ENCODE assay signal across 17 cellular contexts in the genomic region with DNA sequence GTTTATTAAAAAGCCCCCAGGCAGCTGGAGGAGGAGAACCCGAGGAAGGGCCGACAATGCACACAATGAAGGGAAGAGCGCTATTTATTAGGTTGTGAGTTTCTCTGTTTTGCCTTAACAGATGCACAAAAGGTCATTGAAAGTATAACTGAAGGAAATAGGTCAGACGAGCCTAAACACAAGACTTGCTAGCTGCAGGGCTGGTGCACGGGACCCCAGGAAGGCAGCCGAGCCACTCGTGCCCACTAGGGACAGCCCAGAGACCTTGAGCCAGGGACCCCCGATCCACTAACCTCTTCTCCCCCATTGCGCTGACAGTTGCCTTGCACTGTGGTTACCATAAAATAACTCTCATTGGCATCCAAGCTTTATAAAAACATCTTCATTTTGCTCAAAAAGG. TPM values are rescaled to one million over a fixed set of nuclear protein-coding genes. Genes with fewer than 3 reads are reported as not detected.
A peak's percentile ranks its signal among the peaks of the same experiment; 100 is the strongest.
DNase-seq lines count a peak whose midpoint lies in the region; ATAC-seq and TF ChIP-seq lines count a peak whose summit lies in the region.
"Had no signal": no experiment of that assay in that cellular context is flagged by ENCODE, and none has a peak within 500 bp of the region (broad histone marks: within the 10 kb centered on the region; RNA-seq: fewer than 3 reads in every experiment).

No MANE protein-coding gene starts in this region.

- no peaks in the 10 kb centered on the region for H3K27me3 Mint-ChIP-seq in CD4-positive, alpha-beta T cell
- H3K27me3 Mint-ChIP-seq in activated naive CD8-positive, alpha-beta T cell treated with anti-CD3 and anti-CD28 coated beads, Interleukin-2, amount 50 U/mL, for 24 hours = no peaks in the 10 kb centered on the region
- peaks cover 3% of the 10 kb centered on the region for H3K27me3 Mint-ChIP-seq in neural progenitor cell (ENCODE audit: insufficient read depth, low read depth)

- peaks cover 16% of the 10 kb centered on the region for H3K4me1 Mint-ChIP-seq in CD4-positive, alpha-beta T cell (ENCODE audit: low read depth)
- H3K4me1 Mint-ChIP-seq in activated naive CD8-positive, alpha-beta T cell treated with anti-CD3 and anti-CD28 coated beads, Interleukin-2, amount 50 U/mL, for 24 hours = peaks cover 11% of the 10 kb centered on the region
- H3K4me1 Mint-ChIP-seq in neural progenitor cell = peaks cover 37% of the 10 kb centered on the region

- H3K9ac ChIP-seq in neural progenitor cell = no peak overlapping the region

- peaks cover 84% of the 10 kb centered on the region for H3K36me3 Mint-ChIP-seq in CD4-positive, alpha-beta T cell (ENCODE audit: low read depth)
- H3K36me3 Mint-ChIP-seq in activated naive CD8-positive, alpha-beta T cell treated with anti-CD3 and anti-CD28 coated beads, Interleukin-2, amount 50 U/mL, for 24 hours (ENCODE audit: low read depth) = peaks cover 62% of the 10 kb centered on the region
- H3K36me3 Mint-ChIP-seq in neural progenitor cell = peaks cover 41% of the 10 kb centered on the region

- DNase-seq in CD4-positive, alpha-beta T cell = no peak
- DNase-seq in activated naive CD8-positive, alpha-beta T cell treated with anti-CD3 and anti-CD28 coated beads, Interleukin-2, amount 50 U/mL, for 24 hours = no peak
- DNase-seq in neural progenitor cell (ENCODE audit: low spot score) (no peak), NCI-H69 (lab: John Stamatoyannopoulos, UW) (no peak), NCI-H1417 (lab: John Stamatoyannopoulos, UW) (no peak), GM20000 (ENCODE audit: low spot score) (no peak)
- DNase-seq: activated CD8-positive, alpha-beta memory T cell treated with anti-CD3 and anti-CD28 coated beads, Interleukin-2, amount 50 U/mL, for 48 hours; amniotic stem cell; NCI-H524 treated with DMSO at 0.1 percent for 48 hours; stimulated activated CD4-positive, alpha-beta T cell treated with anti-CD3 and anti-CD28 coated beads, Interleukin-4, amount 100 ng/mL, for 24 hours; stimulated activated CD8-positive, alpha-beta memory T cell treated with anti-CD3 and anti-CD28 coated beads, Interleukin-4, amount 100 ng/mL, for 48 hours had no signal

- no peak overlapping the region for H2AFZ ChIP-seq in neural progenitor cell (replicated peaks)

- peaks cover 9% of the 10 kb centered on the region for H3K36me3 ChIP-seq in neural progenitor cell

- CTCF ChIA-PET in CD4-positive, alpha-beta T cell (lab: Charles Lee) = interaction anchor here (1.0 to 2.1 kb wide), 2 partner anchors 43 to 116 kb away, joined by 3 to 7 read pairs; no protein-coding TSS in a partner anchor

- H3K4me3 Mint-ChIP-seq in CD4-positive, alpha-beta T cell = no peak overlapping the region
- H3K4me3 Mint-ChIP-seq in activated naive CD8-positive, alpha-beta T cell treated with anti-CD3 and anti-CD28 coated beads, Interleukin-2, amount 50 U/mL, for 24 hours = no peak overlapping the region
- no peak overlapping the region for H3K4me3 Mint-ChIP-seq in neural progenitor cell

- H3K4me1 ChIP-seq in neural progenitor cell = no peaks in the 10 kb centered on the region

- no peaks in the 10 kb centered on the region for H3K27me3 ChIP-seq in CD4-positive, alpha-beta T cell (ENCODE audit: control insufficient read depth, insufficient read depth, low read length)
- no peaks in the 10 kb centered on the region for H3K27me3 ChIP-seq in neural progenitor cell

- POLR2A ChIA-PET in CD4-positive, alpha-beta T cell (lab: Charles Lee) = no interaction called here

- intact Hi-C loops in CD4-positive, alpha-beta T cell (cut with DNase I, micrococcal nuclease) = loop anchor here in 1 of 2 experiments (5.0 kb wide), 1 partner anchor 114 kb away; no protein-coding TSS in a partner anchor

- peaks cover 21% of the 10 kb centered on the region for H4K20me1 ChIP-seq in neural progenitor cell (ENCODE audit: low read depth)

- peak overlapping the region; percentile 1 for H3K27ac Mint-ChIP-seq in CD4-positive, alpha-beta T cell
- peak overlapping the region; percentile 4 for H3K27ac Mint-ChIP-seq in activated naive CD8-positive, alpha-beta T cell treated with anti-CD3 and anti-CD28 coated beads, Interleukin-2, amount 50 U/mL, for 24 hours
- peak overlapping the region; percentile 51 for H3K27ac Mint-ChIP-seq in neural progenitor cell

- no peaks in the 10 kb centered on the region for H3K79me2 ChIP-seq in neural progenitor cell (ENCODE audit: low read depth)

- ATAC-seq in CD4-positive, alpha-beta T cell (ENCODE audit: poor library complexity) = no peak
- ATAC-seq in activated naive CD8-positive, alpha-beta T cell treated with anti-CD3 and anti-CD28 coated beads, Interleukin-2, amount 50 U/mL, for 24 hours = no peak

- H3K4me3 ChIP-seq in GM12875 (ENCODE audit: low read depth, low read length) = no peak overlapping the region
- H3K4me3 ChIP-seq in neural progenitor cell = no peak overlapping the region
- H3K4me3 ChIP-seq: thoracic aorta had no signal

- H3K9me3 Mint-ChIP-seq in CD4-positive, alpha-beta T cell = no peaks in the 10 kb centered on the region
- H3K9me3 Mint-ChIP-seq in activated naive CD8-positive, alpha-beta T cell treated with anti-CD3 and anti-CD28 coated beads, Interleukin-2, amount 50 U/mL, for 24 hours = no peaks in the 10 kb centered on the region
- H3K9me3 Mint-ChIP-seq in neural progenitor cell = no peaks in the 10 kb centered on the region

- no peaks in the 10 kb centered on the region for H3K9me3 ChIP-seq in CD4-positive, alpha-beta T cell (ENCODE audit: control insufficient read depth, low read length)
- H3K9me3 ChIP-seq in neural progenitor cell (ENCODE audit: low read depth) = no peaks in the 10 kb centered on the region
- H3K9me3 ChIP-seq: thoracic aorta had no signal

- no peak for TF ChIP-seq CTCF in CD4-positive, alpha-beta T cell (IDR thresholded peaks at IDR 0.05)
- TF ChIP-seq CTCF in GM12875 (IDR thresholded peaks at IDR 0.05; ENCODE audit: borderline replicate concordance, insufficient read depth, low read depth, low read length) (0 out of 2 replicates have a peak, but pooled peaks have one; percentile 6), neural progenitor cell (IDR thresholded peaks at IDR 0.05) (no peak), GM20000 (IDR thresholded peaks at IDR 0.05; ENCODE audit: extremely low read depth, missing control alignments) (no peak)

- no peaks in the 10 kb centered on the region for H3F3A ChIP-seq in neural progenitor cell (ENCODE audit: low read depth)

- no peak overlapping the region for H3K4me2 ChIP-seq in neural progenitor cell

- H3K27ac ChIP-seq in CD4-positive, alpha-beta T cell (ENCODE audit: low read depth, low read length) = peak overlapping the region; percentile 1
- no peak overlapping the region for H3K27ac ChIP-seq in neural progenitor cell
- H3K27ac ChIP-seq: thoracic aorta, VCaP had no signal

RNA-seq across cellular contexts. Expression of a gene that starts 11.3 kb away (rescaled TPM):
- under 1 TPM in 1 of 2 experiments, not detected in 1; 0.60 TPM for total RNA-seq in CD4-positive, alpha-beta T cell
- not detected in 2 replicates for total RNA-seq in neural progenitor cell (ENCODE audit: low replicate concordance)
- total RNA-seq: fibroblast of villous mesenchyme, mucosa of gallbladder, omental fat pad, thoracic aorta had no signal

RNA-seq across cellular contexts. Expression of a gene that starts 24.6 kb away (rescaled TPM):
- 10 to 100 TPM; 25.5 to 27.8 TPM for total RNA-seq in CD4-positive, alpha-beta T cell
- 115 and 269 TPM in 2 replicates for total RNA-seq in neural progenitor cell (ENCODE audit: low replicate concordance)

Comparison
In these comparisons a context has a peak if more than half of its experiments do, and no peak if none do; other contexts are left out.
1. H3K27ac Mint-ChIP-seq: peak in every context shown above with its lines; median percentile 51 in neural progenitor cell; 4 in activated naive CD8-positive, alpha-beta T cell treated with anti-CD3 and anti-CD28 coated beads, Interleukin-2, amount 50 U/mL, for 24 hours; 1 in CD4-positive, alpha-beta T cell.